In genomic region chr17:56023851-56024250, GRCh38 we compare ENCODE assay signal across 15 cellular contexts.
"Had no signal": no experiment of that assay in that cellular context is flagged by ENCODE, and none has a peak within 500 bp of the region (broad histone marks: within the 10 kb centered on the region; RNA-seq: fewer than 3 reads in every experiment).

No MANE protein-coding gene starts in this region.

- H3K36me3 ChIP-seq: esophagus muscularis mucosa, left ventricle myocardium inferior, neural progenitor cell, ovary, tibial artery, uterus had no signal

- H3K4me3 ChIP-seq: esophagus muscularis mucosa, left ventricle myocardium inferior, neural progenitor cell, ovary, tibial artery, uterus had no signal

- H3K27ac Mint-ChIP-seq: activated CD4-positive, alpha-beta memory T cell treated with anti-CD3 and anti-CD28 coated beads, Interleukin-2, amount 10 ng/mL, durations not matched to agents 7 days and 5 days; activated naive CD8-positive, alpha-beta T cell treated with anti-CD3 and anti-CD28 coated beads, Interleukin-2, amount 10 ng/mL, durations not matched to agents 7 days and 5 days; neural progenitor cell; stimulated activated effector memory CD8-positive, alpha-beta T cell treated with anti-CD3 and anti-CD28 coated beads, Interleukin-12 subunit alpha, Interleukin-12 subunit beta, amount 100 ng/mL, for 72 hours had no signal

- DNase-seq: activated CD4-positive, alpha-beta memory T cell treated with anti-CD3 and anti-CD28 coated beads, Interleukin-2, amount 10 ng/mL, durations not matched to agents 7 days and 5 days; activated CD8-positive, alpha-beta memory T cell treated with anti-CD3 and anti-CD28 coated beads, Interleukin-2, amount 50 U/mL, for 4 hours; activated naive CD8-positive, alpha-beta T cell treated with anti-CD3 and anti-CD28 coated beads, Interleukin-2, amount 10 ng/mL, durations not matched to agents 7 days and 5 days; aorta; cortex of kidney; effector CD4-positive, alpha-beta T cell; hippocampal formation; left ventricle myocardium inferior; naive B cell; ovary; tibial artery; uterus had no signal

- ATAC-seq: stimulated activated effector memory CD8-positive, alpha-beta T cell treated with anti-CD3 and anti-CD28 coated beads, Interleukin-12 subunit alpha, Interleukin-12 subunit beta, amount 100 ng/mL, for 72 hours had no signal

- H3K4me1 Mint-ChIP-seq: activated CD4-positive, alpha-beta memory T cell treated with anti-CD3 and anti-CD28 coated beads, Interleukin-2, amount 10 ng/mL, durations not matched to agents 7 days and 5 days; naive B cell; stimulated activated effector memory CD8-positive, alpha-beta T cell treated with anti-CD3 and anti-CD28 coated beads, Interleukin-12 subunit alpha, Interleukin-12 subunit beta, amount 100 ng/mL, for 72 hours had no signal

- H3K9me3 Mint-ChIP-seq: neural progenitor cell; stimulated activated effector memory CD8-positive, alpha-beta T cell treated with anti-CD3 and anti-CD28 coated beads, Interleukin-12 subunit alpha, Interleukin-12 subunit beta, amount 100 ng/mL, for 72 hours had no signal

- H3K27me3 ChIP-seq: esophagus muscularis mucosa, neural progenitor cell, ovary, tibial artery, uterus had no signal

- H3K27me3 Mint-ChIP-seq: activated CD4-positive, alpha-beta memory T cell treated with anti-CD3 and anti-CD28 coated beads, Interleukin-2, amount 10 ng/mL, durations not matched to agents 7 days and 5 days; activated naive CD8-positive, alpha-beta T cell treated with anti-CD3 and anti-CD28 coated beads, Interleukin-2, amount 10 ng/mL, durations not matched to agents 7 days and 5 days had no signal

- H3K9me3 ChIP-seq: esophagus muscularis mucosa, left ventricle myocardium inferior, ovary, tibial artery, uterus had no signal

- H3K36me3 Mint-ChIP-seq: activated naive CD8-positive, alpha-beta T cell treated with anti-CD3 and anti-CD28 coated beads, Interleukin-2, amount 10 ng/mL, durations not matched to agents 7 days and 5 days; naive B cell; neural progenitor cell; stimulated activated effector memory CD8-positive, alpha-beta T cell treated with anti-CD3 and anti-CD28 coated beads, Interleukin-12 subunit alpha, Interleukin-12 subunit beta, amount 100 ng/mL, for 72 hours had no signal

- H3K4me3 Mint-ChIP-seq: activated CD4-positive, alpha-beta memory T cell treated with anti-CD3 and anti-CD28 coated beads, Interleukin-2, amount 10 ng/mL, durations not matched to agents 7 days and 5 days; activated naive CD8-positive, alpha-beta T cell treated with anti-CD3 and anti-CD28 coated beads, Interleukin-2, amount 10 ng/mL, durations not matched to agents 7 days and 5 days; naive B cell; neural progenitor cell; stimulated activated effector memory CD8-positive, alpha-beta T cell treated with anti-CD3 and anti-CD28 coated beads, Interleukin-12 subunit alpha, Interleukin-12 subunit beta, amount 100 ng/mL, for 72 hours had no signal

- H3K4me1 ChIP-seq: esophagus muscularis mucosa, left ventricle myocardium inferior, tibial artery, uterus had no signal
